Comparison of ENCODE assay signal across 29 cellular contexts in the genomic region with DNA sequence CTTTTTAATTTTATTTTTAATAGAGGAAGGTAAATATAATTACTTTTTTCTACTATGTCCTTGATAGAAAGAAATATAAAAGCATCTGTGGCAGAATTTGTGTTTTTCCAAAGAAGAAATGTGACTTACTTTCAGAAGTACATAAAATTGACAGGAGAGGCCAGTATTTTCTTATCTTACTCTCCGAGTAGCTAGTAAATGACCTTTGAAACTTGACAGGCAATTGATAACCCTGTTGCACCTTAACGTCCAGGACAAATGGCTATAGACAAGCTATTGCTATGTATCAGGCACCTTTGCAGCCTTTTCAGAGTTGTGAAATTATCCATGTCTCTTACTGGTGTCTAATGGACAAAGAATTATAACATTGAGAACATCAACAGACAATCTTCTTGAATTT.
"Had no signal": no experiment of that assay in that cellular context is flagged by ENCODE, and none has a peak within 500 bp of the region (broad histone marks: within the 10 kb centered on the region; RNA-seq: fewer than 3 reads in every experiment).

No MANE protein-coding gene starts in this region.

- H3K4me1 Mint-ChIP-seq: neural crest cell; stimulated activated memory B cell treated with anti-CD40 and anti-IgM and Interleukin-4, amounts not matched to agents 10 μg/mL and 1 μg/mL and 100 μg/mL, for 72 hours had no signal

- H2AFZ ChIP-seq: parathyroid adenoma had no signal

- H3K4me3 Mint-ChIP-seq: dendritic cell treated with granulocyte-macrophage colony-stimulating factor and Interleukin-4, amounts not matched to agents 40 ng/mL and 50 ng/mL, for 4 days; memory B cell; natural killer cell treated with Interleukin-12 subunit alpha and Interleukin-12 subunit beta and Interleukin-15 and Interleukin-18, amount 100 ng/mL, for 72 hours; neural crest cell; stimulated activated memory B cell treated with anti-CD40 and anti-IgM and Interleukin-4, amounts not matched to agents 10 μg/mL and 1 μg/mL and 100 μg/mL, for 72 hours; stimulated activated naive CD8-positive, alpha-beta T cell treated with anti-CD3 and anti-CD28 coated beads, Interleukin-15, Interleukin-2, amounts not matched to agents 100 ng/mL and 50 ng/mL, for 24 hours had no signal

- H3K4me1 ChIP-seq: colonic mucosa, esophagus muscularis mucosa, foreskin keratinocyte, gastroesophageal sphincter, parathyroid adenoma, prostate gland, right atrium auricular region, sigmoid colon, tibial nerve, upper lobe of left lung, uterus had no signal

- FAIRE-seq: endothelial cell of umbilical vein, islet of Langerhans had no signal

- DNase-seq: colonic mucosa; effector CD8-positive, alpha-beta T cell; foreskin keratinocyte; heart left ventricle; hippocampal formation; left cardiac atrium; left ventricle myocardium superior; sigmoid colon; spleen; stimulated activated CD4-positive, alpha-beta T cell treated with anti-CD3 and anti-CD28 coated beads, Interleukin-4, amount 100 ng/mL, for 4 hours; upper lobe of left lung; uterus had no signal

- H3K4me3 ChIP-seq: colonic mucosa, esophagus muscularis mucosa, gastroesophageal sphincter, heart left ventricle, lung, prostate gland, right atrium auricular region, sigmoid colon, spleen, thoracic aorta, tibial nerve, upper lobe of left lung, uterus had no signal

- H3K27me3 Mint-ChIP-seq: dendritic cell treated with granulocyte-macrophage colony-stimulating factor and Interleukin-4, amounts not matched to agents 40 ng/mL and 50 ng/mL, for 4 days; memory B cell; natural killer cell treated with Interleukin-12 subunit alpha and Interleukin-12 subunit beta and Interleukin-15 and Interleukin-18, amount 100 ng/mL, for 72 hours; stimulated activated memory B cell treated with anti-CD40 and anti-IgM and Interleukin-4, amounts not matched to agents 10 μg/mL and 1 μg/mL and 100 μg/mL, for 72 hours; stimulated activated naive CD8-positive, alpha-beta T cell treated with anti-CD3 and anti-CD28 coated beads, Interleukin-15, Interleukin-2, amounts not matched to agents 100 ng/mL and 50 ng/mL, for 24 hours had no signal

- H3K36me3 ChIP-seq: colonic mucosa, prostate gland, uterus had no signal

- H3K27ac Mint-ChIP-seq: dendritic cell treated with granulocyte-macrophage colony-stimulating factor and Interleukin-4, amounts not matched to agents 40 ng/mL and 50 ng/mL, for 4 days; memory B cell; natural killer cell treated with Interleukin-12 subunit alpha and Interleukin-12 subunit beta and Interleukin-15 and Interleukin-18, amount 100 ng/mL, for 72 hours; stimulated activated memory B cell treated with anti-CD40 and anti-IgM and Interleukin-4, amounts not matched to agents 10 μg/mL and 1 μg/mL and 100 μg/mL, for 72 hours; stimulated activated naive CD8-positive, alpha-beta T cell treated with anti-CD3 and anti-CD28 coated beads, Interleukin-15, Interleukin-2, amounts not matched to agents 100 ng/mL and 50 ng/mL, for 24 hours had no signal

- H3K9me3 Mint-ChIP-seq: dendritic cell treated with granulocyte-macrophage colony-stimulating factor and Interleukin-4, amounts not matched to agents 40 ng/mL and 50 ng/mL, for 4 days; memory B cell; natural killer cell treated with Interleukin-12 subunit alpha and Interleukin-12 subunit beta and Interleukin-15 and Interleukin-18, amount 100 ng/mL, for 72 hours; neural crest cell; stimulated activated memory B cell treated with anti-CD40 and anti-IgM and Interleukin-4, amounts not matched to agents 10 μg/mL and 1 μg/mL and 100 μg/mL, for 72 hours; stimulated activated naive CD8-positive, alpha-beta T cell treated with anti-CD3 and anti-CD28 coated beads, Interleukin-15, Interleukin-2, amounts not matched to agents 100 ng/mL and 50 ng/mL, for 24 hours had no signal

- H3K79me2 ChIP-seq: parathyroid adenoma had no signal

- H3K27ac ChIP-seq: colonic mucosa, esophagus muscularis mucosa, foreskin keratinocyte, gastroesophageal sphincter, heart left ventricle, neutrophil, parathyroid adenoma, prostate gland, right atrium auricular region, sigmoid colon, spleen, thoracic aorta, tibial nerve, upper lobe of left lung, uterus had no signal

- H3K9me3 ChIP-seq: colonic mucosa, esophagus muscularis mucosa, gastroesophageal sphincter, heart left ventricle, neutrophil, prostate gland, right atrium auricular region, sigmoid colon, spleen, thoracic aorta, tibial nerve, upper lobe of left lung, uterus had no signal

- ATAC-seq: foreskin keratinocyte; gastroesophageal sphincter; heart left ventricle; left cardiac atrium; left ventricle myocardium superior; natural killer cell treated with Interleukin-12 subunit alpha and Interleukin-12 subunit beta and Interleukin-15 and Interleukin-18, amount 100 ng/mL, for 72 hours; stimulated activated memory B cell treated with anti-CD40 and anti-IgM and Interleukin-4, amounts not matched to agents 10 μg/mL and 1 μg/mL and 100 μg/mL, for 72 hours had no signal

- H3K9ac ChIP-seq: parathyroid adenoma had no signal

- H3K27me3 ChIP-seq: colonic mucosa, esophagus muscularis mucosa, foreskin keratinocyte, gastroesophageal sphincter, heart left ventricle, neutrophil, right atrium auricular region, sigmoid colon, spleen, tibial nerve, upper lobe of left lung, uterus had no signal
